8 cellular contexts compared by ENCODE assay signal in the genomic region with DNA sequence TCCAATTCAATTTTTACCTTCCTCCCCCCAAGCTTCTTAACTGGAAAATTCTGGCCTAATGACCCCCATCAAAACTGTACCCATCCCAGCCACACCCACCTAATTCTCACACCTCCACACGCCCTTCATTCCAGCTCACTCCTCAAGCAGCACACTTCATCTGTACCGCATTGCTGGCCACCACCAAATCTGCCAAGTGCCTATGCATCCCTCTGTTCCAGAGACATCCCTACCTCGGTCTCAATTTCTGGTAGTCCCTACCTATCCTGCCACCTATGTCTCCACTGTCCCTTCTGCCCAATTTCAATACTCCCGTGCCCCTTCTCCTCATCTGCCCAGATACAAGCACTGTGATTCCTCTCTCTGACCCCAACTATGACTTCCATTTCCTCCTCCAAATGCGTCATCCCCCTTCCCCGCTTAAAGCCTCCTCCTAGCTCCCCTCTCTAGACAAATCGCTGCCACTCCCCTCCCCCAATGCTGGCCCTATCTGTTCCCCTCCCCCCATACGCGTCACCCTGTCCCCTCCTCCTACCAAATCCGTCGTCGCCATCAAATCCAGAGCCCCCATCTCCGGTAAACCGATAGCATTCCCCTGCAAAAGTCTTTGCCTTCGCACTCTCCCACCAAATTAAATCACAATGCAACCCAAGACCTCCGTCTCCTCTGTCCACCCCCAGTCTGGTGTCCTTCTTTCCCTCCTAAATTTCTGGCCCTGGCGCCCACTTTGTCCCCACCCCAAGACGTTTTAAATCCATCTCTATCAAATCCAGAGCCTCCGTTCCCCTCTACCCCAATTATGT. TPM values are rescaled to one million over a fixed set of nuclear protein-coding genes. Genes with fewer than 3 reads are reported as not detected.
DNase-seq lines count a peak whose midpoint lies in the region; ATAC-seq and TF ChIP-seq lines count a peak whose summit lies in the region.

No MANE protein-coding gene starts in this region.

- intact Hi-C loops in Right ventricle myocardium superior (cut with DNase I), result no loop called here

- ATAC-seq in Right ventricle myocardium superior (ENCODE audit: poor library complexity), result no peak
- ATAC-seq in GM21576 (IDR thresholded peaks at IDR 0.05; ENCODE audit: unreplicated experiment), result no peak
- no peak for ATAC-seq in HG02763 (IDR thresholded peaks at IDR 0.05; ENCODE audit: unreplicated experiment)
- ATAC-seq in HG03571 (IDR thresholded peaks at IDR 0.05; ENCODE audit: unreplicated experiment), result no peak

- no peak for TF ChIP-seq CTCF in GM12875 (IDR thresholded peaks at IDR 0.05; ENCODE audit: borderline replicate concordance, insufficient read depth, low read depth, low read length)

- peak overlapping the region; percentile 66 for H3K4me3 ChIP-seq in GM12875 (ENCODE audit: low read depth, low read length)

- DNase-seq in NCI-H82 (lab: John Stamatoyannopoulos, UW) (peak; percentile 86), Right ventricle myocardium superior (peak; percentile 52), renal cortical epithelial cell (ENCODE audit: low read depth) (peak; percentile 29)
- peak; percentile 29 for DNase-seq in activated T-helper 9 cell treated with anti-CD3 and anti-CD28 coated beads, Interleukin-2, amount 50 U/mL, for 16 hours (ENCODE audit: low read depth)

RNA-seq across cellular contexts. Expression of a gene that starts 1.2 kb away (rescaled TPM):
- total RNA-seq in Right ventricle myocardium superior (205 TPM), renal cortical epithelial cell (196 and 243 TPM in 2 replicates)

RNA-seq across cellular contexts. Expression of a gene that starts 20.7 kb away (rescaled TPM):
- total RNA-seq in Right ventricle myocardium superior (5.7 TPM), renal cortical epithelial cell (0.05 TPM in 1 of 2 replicates, not detected in the other)

RNA-seq across cellular contexts. Expression of a gene that starts 30.2 kb away (rescaled TPM):
- total RNA-seq in Right ventricle myocardium superior (27.8 TPM), renal cortical epithelial cell (not detected in 2 replicates)

Comparison
In these comparisons a context has a peak if more than half of its experiments do, and no peak if none do; other contexts are left out.
1. DNase-seq: peak in every context shown above with its lines; median percentile 86 in NCI-H82; 52 in Right ventricle myocardium superior; 29 in activated T-helper 9 cell treated with anti-CD3 and anti-CD28 coated beads, Interleukin-2, amount 50 U/mL, for 16 hours; 29 in renal cortical epithelial cell.
2. RNA of a gene that starts 30.2 kb away (total RNA-seq): 27.8 TPM in Right ventricle myocardium superior (single experiment); not detected in renal cortical epithelial cell; every median in the first group is over 10 times any median in the second.